Comparison of ENCODE assay signal across 1 cellular context in the genomic region with DNA sequence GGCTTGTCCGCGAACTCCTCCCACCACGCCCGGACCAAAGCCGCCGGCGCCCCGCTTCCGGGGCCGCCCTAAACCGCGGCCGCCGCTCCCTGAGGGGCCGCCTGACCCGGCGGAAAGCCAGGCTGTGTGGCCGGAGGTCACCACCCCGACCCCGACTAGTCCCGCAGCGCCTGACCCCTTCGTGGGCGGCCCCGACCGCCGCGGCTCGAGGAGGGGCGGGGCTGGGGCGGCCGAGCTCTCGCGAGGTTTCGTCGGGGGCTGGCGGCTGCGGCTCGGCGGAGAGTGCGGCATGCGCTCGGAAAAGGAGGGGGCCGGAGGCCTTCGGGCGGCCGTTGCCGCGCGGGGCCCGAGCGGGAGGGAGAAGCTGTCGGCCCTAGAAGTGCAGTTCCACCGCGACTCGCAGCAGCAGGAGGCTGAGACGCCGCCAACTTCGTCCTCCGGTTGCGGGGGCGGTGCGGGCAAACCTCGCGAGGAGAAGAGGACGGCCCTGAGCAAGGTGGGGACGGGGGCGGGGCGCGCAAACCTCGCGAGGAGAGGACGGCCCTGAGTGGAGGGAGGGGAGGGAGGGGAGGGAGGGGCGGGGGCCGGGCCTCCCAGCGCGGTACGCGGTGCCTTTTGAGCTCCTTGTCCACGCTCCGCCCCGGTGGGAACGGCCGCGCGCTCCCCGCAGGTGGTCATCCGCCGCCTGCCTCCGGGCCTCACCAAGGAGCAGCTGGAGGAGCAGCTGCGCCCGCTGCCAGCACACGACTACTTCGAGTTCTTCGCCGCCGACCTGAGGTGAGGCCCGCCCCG.
TF ChIP-seq lines count a peak whose summit lies in the region.

A gene with protein sequence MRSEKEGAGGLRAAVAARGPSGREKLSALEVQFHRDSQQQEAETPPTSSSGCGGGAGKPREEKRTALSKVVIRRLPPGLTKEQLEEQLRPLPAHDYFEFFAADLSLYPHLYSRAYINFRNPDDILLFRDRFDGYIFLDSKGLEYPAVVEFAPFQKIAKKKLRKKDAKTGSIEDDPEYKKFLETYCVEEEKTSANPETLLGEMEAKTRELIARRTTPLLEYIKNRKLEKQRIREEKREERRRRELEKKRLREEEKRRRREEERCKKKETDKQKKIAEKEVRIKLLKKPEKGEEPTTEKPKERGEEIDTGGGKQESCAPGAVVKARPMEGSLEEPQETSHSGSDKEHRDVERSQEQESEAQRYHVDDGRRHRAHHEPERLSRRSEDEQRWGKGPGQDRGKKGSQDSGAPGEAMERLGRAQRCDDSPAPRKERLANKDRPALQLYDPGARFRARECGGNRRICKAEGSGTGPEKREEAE (plus strand): TSS at position 251 of the 792 bp plus-strand sequence. CDS start 39 bp downstream, at position 290.

TF ChIP-seq in K562, 482 proteins besides CTCF, POLR2A, EP300 and RAD21 (continued from another document and continues in another):
- TF ChIP-seq, protein P1, sequence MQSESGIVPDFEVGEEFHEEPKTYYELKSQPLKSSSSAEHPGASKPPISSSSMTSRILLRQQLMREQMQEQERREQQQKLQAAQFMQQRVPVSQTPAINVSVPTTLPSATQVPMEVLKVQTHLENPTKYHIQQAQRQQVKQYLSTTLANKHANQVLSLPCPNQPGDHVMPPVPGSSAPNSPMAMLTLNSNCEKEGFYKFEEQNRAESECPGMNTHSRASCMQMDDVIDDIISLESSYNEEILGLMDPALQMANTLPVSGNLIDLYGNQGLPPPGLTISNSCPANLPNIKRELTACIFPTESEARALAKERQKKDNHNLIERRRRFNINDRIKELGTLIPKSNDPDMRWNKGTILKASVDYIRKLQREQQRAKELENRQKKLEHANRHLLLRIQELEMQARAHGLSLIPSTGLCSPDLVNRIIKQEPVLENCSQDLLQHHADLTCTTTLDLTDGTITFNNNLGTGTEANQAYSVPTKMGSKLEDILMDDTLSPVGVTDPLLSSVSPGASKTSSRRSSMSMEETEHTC (IDR thresholded peaks at IDR 0.05): peak; percentile 74; the same call in 1 of the 2 replicates
- TF ChIP-seq, protein P2, sequence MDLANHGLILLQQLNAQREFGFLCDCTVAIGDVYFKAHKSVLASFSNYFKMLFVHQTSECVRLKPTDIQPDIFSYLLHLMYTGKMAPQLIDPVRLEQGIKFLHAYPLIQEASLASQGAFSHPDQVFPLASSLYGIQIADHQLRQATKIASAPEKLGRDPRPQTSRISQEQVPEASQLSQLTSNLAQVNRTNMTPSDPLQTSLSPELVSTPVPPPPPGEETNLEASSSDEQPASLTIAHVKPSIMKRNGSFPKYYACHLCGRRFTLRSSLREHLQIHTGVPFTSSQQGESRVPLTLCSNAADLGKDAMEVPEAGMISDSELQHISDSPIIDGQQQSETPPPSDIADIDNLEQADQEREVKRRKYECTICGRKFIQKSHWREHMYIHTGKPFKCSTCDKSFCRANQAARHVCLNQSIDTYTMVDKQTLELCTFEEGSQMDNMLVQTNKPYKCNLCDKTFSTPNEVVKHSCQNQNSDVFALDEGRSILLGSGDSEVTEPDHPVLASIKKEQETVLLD (IDR thresholded peaks at IDR 0.05): no peak
- TF ChIP-seq TAL1 (IDR thresholded peaks at IDR 0.05) (no peak), ELF2 (CRISPR knock-in tag; IDR thresholded peaks at IDR 0.05) (peak; percentile 84), TAF9B (IDR thresholded peaks at IDR 0.05; ENCODE audit: partially characterized antibody) (peak; percentile 70), ADNP (tag; IDR thresholded peaks at IDR 0.05) (no peak), BHLHE40 (IDR thresholded peaks at IDR 0.05; ENCODE audit: low read length) (peak; percentile 36; the same call in 1 of the 2 replicates), ETS2 (tag; IDR thresholded peaks at IDR 0.05; ENCODE audit: borderline replicate concordance, poor library complexity, severe bottlenecking) (no peak), ZNF764 (CRISPR knock-in tag; IDR thresholded peaks at IDR 0.05; ENCODE audit: low read depth) (no peak), ZNF583 (CRISPR knock-in tag; IDR thresholded peaks at IDR 0.05) (no peak), GATAD2B (IDR thresholded peaks at IDR 0.05; ENCODE audit: borderline replicate concordance) (peak; percentile 77; the same call in 1 of the 2 replicates), E2F3 (CRISPR knock-in tag; IDR thresholded peaks at IDR 0.05) (no peak), ZNF436 (CRISPR knock-in tag; IDR thresholded peaks at IDR 0.05) (0 out of 2 replicates have a peak, but pooled peaks have one; percentile 15), ZNF668 (CRISPR knock-in tag; IDR thresholded peaks at IDR 0.05) (no peak), SAFB (IDR thresholded peaks at IDR 0.05; ENCODE audit: borderline replicate concordance, low read depth, low read length) (peak; percentile 58; the same call in 1 of the 2 replicates), BRF1 (IDR thresholded peaks at IDR 0.05; ENCODE audit: borderline replicate concordance, extremely low read depth, insufficient read length) (no peak), YBX1 (IDR thresholded peaks at IDR 0.05) (no peak), LEF1 (IDR thresholded peaks at IDR 0.05) (no peak), RBM14 (IDR thresholded peaks at IDR 0.05; ENCODE audit: borderline replicate concordance, insufficient read depth, low read depth, low read length) (no peak), KDM2B (CRISPR knock-in tag; IDR thresholded peaks at IDR 0.05) (no peak), HDAC1 (IDR thresholded peaks at IDR 0.05) (peak in 1 of 2 experiments; percentile 81; a peak in 1 of 4 replicates), ZNF217 (CRISPR knock-in tag; IDR thresholded peaks at IDR 0.05) (no peak), RFX1 (IDR thresholded peaks at IDR 0.05) (no peak), NR3C1 (CRISPR knock-in tag; IDR thresholded peaks at IDR 0.05) (no peak), ERF (CRISPR knock-in tag; IDR thresholded peaks at IDR 0.05) (no peak), ZNF79 (CRISPR knock-in tag; IDR thresholded peaks at IDR 0.05; ENCODE audit: low read depth) (no peak), HNRNPH1 (optimal IDR thresholded peaks at IDR 0.05; ENCODE audit: low read depth, low read length) (no peak), ASH1L (IDR thresholded peaks at IDR 0.05; ENCODE audit: borderline replicate concordance, low read depth, partially characterized antibody) (peak; percentile 49), RBM39 (optimal IDR thresholded peaks at IDR 0.05; ENCODE audit: low read depth, low read length) (no peak), HOXB6 (CRISPR knock-in tag; IDR thresholded peaks at IDR 0.05; ENCODE audit: borderline replicate concordance) (no peak), SREBF2 (CRISPR knock-in tag; IDR thresholded peaks at IDR 0.05) (no peak), CHD1 (IDR thresholded peaks at IDR 0.05; ENCODE audit: low read length) (no peak), U2AF2 (optimal IDR thresholded peaks at IDR 0.05; ENCODE audit: low read depth, low read length) (no peak)
- TF ChIP-seq, protein P3, sequence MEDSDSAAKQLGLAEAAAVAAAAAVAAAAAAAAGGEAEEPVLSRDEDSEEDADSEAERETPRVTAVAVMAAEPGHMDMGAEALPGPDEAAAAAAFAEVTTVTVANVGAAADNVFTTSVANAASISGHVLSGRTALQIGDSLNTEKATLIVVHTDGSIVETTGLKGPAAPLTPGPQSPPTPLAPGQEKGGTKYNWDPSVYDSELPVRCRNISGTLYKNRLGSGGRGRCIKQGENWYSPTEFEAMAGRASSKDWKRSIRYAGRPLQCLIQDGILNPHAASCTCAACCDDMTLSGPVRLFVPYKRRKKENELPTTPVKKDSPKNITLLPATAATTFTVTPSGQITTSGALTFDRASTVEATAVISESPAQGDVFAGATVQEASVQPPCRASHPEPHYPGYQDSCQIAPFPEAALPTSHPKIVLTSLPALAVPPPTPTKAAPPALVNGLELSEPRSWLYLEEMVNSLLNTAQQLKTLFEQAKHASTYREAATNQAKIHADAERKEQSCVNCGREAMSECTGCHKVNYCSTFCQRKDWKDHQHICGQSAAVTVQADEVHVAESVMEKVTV (CRISPR knock-in tag; IDR thresholded peaks at IDR 0.05): no peak
- TF ChIP-seq, protein P4, sequence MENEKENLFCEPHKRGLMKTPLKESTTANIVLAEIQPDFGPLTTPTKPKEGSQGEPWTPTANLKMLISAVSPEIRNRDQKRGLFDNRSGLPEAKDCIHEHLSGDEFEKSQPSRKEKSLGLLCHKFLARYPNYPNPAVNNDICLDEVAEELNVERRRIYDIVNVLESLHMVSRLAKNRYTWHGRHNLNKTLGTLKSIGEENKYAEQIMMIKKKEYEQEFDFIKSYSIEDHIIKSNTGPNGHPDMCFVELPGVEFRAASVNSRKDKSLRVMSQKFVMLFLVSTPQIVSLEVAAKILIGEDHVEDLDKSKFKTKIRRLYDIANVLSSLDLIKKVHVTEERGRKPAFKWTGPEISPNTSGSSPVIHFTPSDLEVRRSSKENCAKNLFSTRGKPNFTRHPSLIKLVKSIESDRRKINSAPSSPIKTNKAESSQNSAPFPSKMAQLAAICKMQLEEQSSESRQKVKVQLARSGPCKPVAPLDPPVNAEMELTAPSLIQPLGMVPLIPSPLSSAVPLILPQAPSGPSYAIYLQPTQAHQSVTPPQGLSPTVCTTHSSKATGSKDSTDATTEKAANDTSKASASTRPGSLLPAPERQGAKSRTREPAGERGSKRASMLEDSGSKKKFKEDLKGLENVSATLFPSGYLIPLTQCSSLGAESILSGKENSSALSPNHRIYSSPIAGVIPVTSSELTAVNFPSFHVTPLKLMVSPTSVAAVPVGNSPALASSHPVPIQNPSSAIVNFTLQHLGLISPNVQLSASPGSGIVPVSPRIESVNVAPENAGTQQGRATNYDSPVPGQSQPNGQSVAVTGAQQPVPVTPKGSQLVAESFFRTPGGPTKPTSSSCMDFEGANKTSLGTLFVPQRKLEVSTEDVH (IDR thresholded peaks at IDR 0.05; ENCODE audit: low read depth, partially characterized antibody): no peak
- TF ChIP-seq, protein P5, sequence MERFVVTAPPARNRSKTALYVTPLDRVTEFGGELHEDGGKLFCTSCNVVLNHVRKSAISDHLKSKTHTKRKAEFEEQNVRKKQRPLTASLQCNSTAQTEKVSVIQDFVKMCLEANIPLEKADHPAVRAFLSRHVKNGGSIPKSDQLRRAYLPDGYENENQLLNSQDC (CRISPR knock-in tag; IDR thresholded peaks at IDR 0.05): no peak
- TF ChIP-seq, protein P6, sequence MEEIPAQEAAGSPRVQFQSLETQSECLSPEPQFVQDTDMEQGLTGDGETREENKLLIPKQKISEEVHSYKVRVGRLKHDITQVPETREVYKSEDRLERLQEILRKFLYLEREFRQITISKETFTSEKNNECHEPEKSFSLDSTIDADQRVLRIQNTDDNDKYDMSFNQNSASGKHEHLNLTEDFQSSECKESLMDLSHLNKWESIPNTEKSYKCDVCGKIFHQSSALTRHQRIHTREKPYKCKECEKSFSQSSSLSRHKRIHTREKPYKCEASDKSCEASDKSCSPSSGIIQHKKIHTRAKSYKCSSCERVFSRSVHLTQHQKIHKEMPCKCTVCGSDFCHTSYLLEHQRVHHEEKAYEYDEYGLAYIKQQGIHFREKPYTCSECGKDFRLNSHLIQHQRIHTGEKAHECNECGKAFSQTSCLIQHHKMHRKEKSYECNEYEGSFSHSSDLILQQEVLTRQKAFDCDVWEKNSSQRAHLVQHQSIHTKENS (CRISPR knock-in tag; IDR thresholded peaks at IDR 0.05): no peak
- TF ChIP-seq, protein P7, sequence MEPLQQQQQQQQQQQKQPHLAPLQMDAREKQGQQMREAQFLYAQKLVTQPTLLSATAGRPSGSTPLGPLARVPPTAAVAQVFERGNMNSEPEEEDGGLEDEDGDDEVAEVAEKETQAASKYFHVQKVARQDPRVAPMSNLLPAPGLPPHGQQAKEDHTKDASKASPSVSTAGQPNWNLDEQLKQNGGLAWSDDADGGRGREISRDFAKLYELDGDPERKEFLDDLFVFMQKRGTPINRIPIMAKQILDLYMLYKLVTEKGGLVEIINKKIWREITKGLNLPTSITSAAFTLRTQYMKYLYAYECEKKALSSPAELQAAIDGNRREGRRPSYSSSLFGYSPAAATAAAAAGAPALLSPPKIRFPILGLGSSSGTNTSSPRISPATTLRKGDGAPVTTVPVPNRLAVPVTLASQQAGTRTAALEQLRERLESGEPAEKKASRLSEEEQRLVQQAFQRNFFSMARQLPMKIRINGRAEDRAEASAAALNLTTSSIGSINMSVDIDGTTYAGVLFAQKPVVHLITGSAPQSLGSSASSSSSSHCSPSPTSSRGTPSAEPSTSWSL (CRISPR knock-in tag; IDR thresholded peaks at IDR 0.05; ENCODE audit: borderline replicate concordance): no peak
- TF ChIP-seq, protein P8, sequence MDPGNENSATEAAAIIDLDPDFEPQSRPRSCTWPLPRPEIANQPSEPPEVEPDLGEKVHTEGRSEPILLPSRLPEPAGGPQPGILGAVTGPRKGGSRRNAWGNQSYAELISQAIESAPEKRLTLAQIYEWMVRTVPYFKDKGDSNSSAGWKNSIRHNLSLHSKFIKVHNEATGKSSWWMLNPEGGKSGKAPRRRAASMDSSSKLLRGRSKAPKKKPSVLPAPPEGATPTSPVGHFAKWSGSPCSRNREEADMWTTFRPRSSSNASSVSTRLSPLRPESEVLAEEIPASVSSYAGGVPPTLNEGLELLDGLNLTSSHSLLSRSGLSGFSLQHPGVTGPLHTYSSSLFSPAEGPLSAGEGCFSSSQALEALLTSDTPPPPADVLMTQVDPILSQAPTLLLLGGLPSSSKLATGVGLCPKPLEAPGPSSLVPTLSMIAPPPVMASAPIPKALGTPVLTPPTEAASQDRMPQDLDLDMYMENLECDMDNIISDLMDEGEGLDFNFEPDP (CRISPR knock-in tag; IDR thresholded peaks at IDR 0.05): no peak
- TF ChIP-seq, protein P9, sequence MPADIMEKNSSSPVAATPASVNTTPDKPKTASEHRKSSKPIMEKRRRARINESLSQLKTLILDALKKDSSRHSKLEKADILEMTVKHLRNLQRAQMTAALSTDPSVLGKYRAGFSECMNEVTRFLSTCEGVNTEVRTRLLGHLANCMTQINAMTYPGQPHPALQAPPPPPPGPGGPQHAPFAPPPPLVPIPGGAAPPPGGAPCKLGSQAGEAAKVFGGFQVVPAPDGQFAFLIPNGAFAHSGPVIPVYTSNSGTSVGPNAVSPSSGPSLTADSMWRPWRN (IDR thresholded peaks at IDR 0.05; ENCODE audit: low read depth): peak; percentile 76
- TF ChIP-seq, protein P10, sequence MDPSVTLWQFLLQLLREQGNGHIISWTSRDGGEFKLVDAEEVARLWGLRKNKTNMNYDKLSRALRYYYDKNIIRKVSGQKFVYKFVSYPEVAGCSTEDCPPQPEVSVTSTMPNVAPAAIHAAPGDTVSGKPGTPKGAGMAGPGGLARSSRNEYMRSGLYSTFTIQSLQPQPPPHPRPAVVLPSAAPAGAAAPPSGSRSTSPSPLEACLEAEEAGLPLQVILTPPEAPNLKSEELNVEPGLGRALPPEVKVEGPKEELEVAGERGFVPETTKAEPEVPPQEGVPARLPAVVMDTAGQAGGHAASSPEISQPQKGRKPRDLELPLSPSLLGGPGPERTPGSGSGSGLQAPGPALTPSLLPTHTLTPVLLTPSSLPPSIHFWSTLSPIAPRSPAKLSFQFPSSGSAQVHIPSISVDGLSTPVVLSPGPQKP (CRISPR knock-in tag; IDR thresholded peaks at IDR 0.05): no peak
- TF ChIP-seq, protein P11, sequence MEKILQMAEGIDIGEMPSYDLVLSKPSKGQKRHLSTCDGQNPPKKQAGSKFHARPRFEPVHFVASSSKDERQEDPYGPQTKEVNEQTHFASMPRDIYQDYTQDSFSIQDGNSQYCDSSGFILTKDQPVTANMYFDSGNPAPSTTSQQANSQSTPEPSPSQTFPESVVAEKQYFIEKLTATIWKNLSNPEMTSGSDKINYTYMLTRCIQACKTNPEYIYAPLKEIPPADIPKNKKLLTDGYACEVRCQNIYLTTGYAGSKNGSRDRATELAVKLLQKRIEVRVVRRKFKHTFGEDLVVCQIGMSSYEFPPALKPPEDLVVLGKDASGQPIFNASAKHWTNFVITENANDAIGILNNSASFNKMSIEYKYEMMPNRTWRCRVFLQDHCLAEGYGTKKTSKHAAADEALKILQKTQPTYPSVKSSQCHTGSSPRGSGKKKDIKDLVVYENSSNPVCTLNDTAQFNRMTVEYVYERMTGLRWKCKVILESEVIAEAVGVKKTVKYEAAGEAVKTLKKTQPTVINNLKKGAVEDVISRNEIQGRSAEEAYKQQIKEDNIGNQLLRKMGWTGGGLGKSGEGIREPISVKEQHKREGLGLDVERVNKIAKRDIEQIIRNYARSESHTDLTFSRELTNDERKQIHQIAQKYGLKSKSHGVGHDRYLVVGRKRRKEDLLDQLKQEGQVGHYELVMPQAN (IDR thresholded peaks at IDR 0.05; ENCODE audit: borderline replicate concordance): no peak
